Comparison of ENCODE assay signal across 1 cellular context in genomic region chr16:78633551-78633950, GRCh38.
TF ChIP-seq lines count a peak whose summit lies in the region.

No MANE protein-coding gene starts in this region.

TF ChIP-seq in H1, 55 proteins besides CTCF, POLR2A, EP300 and RAD21:
- no peak for TF ChIP-seq RXRA (IDR thresholded peaks at IDR 0.05; ENCODE audit: insufficient read depth, low read depth, low read length)
